Comparison of ENCODE assay signal across 8 cellular contexts in the genomic region with DNA sequence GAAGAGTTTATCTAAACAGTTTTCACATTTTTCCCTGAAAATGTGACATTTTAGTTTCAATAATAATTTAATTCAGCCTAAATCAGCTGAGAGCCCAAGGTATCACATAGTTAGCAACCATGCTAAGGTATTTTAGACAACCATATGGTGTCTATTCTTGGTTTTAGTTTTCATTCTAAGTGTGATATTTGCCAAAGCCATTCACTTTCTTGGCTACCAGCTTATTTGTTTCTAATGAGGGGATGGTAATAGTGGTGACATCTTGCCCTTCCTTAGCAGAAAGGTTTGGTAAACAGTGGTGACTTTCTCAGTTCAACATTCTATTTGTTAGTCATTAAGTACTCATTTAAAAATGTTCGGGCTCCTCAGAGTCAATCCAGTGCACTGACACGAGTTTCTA.
"Had no signal": no experiment of that assay in that cellular context is flagged by ENCODE, and none has a peak within 500 bp of the region (broad histone marks: within the 10 kb centered on the region; RNA-seq: fewer than 3 reads in every experiment).

No MANE protein-coding gene starts in this region.

- FAIRE-seq: HepG2 had no signal

- DNase-seq: GM23248, GOT3, H7, HFFc6, Kasumi-1, KBM-7 had no signal

- ATAC-seq: HCT116, HepG2 had no signal
